Comparison of ENCODE assay signal across 8 cellular contexts in the genomic region with DNA sequence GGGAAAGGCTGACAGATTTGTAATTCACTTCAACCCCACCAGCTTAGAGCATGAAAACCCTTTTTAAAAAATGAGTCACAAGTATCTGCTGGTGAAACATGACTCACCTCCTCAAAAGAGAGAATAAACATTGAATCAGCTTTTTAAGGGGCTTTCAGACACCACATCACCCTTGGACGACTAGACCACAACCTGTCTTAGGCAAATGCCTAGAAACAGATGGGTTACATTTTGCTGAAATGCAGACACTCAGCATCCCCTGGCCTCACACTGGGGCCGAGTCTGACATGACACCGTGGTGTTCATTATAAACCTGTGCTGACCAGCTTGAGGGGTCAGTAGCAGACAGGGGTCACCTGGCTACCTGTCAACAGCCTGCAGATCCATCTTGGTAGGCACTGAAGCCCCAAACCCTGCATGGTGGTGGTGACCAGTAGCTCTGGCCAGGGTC.
DNase-seq lines count a peak whose midpoint lies in the region; ATAC-seq and TF ChIP-seq lines count a peak whose summit lies in the region.

No MANE protein-coding gene starts in this region.

- H3K4me1 ChIP-seq in A673 (ENCODE audit: insufficient read depth, low read length, poor library complexity, severe bottlenecking), result peaks cover 27% of the 10 kb centered on the region

- H3K4me3 ChIP-seq in A673 (ENCODE audit: low read depth, low read length, poor library complexity, severe bottlenecking) (no peak overlapping the region), coronary artery (no peak overlapping the region)

- no peak for TF ChIP-seq CTCF in A673 (conservative IDR thresholded peaks at IDR 0.05; ENCODE audit: low read depth, low read length)
- TF ChIP-seq CTCF in coronary artery (IDR thresholded peaks at IDR 0.05), result no peak
- no peak for TF ChIP-seq CTCF in GM20000 (IDR thresholded peaks at IDR 0.05; ENCODE audit: extremely low read depth, missing control alignments)

- peak; percentile 53 for DNase-seq in A673 (ENCODE audit: low spot score)
- DNase-seq in coronary artery (ENCODE audit: low spot score), result peak; percentile 52
- DNase-seq in NAMALWA (ENCODE audit: low spot score), result no peak
- DNase-seq in erythroblast (lab: John Stamatoyannopoulos, UW), result no peak
- DNase-seq in SK-N-DZ (ENCODE audit: low spot score), result no peak
- no peak for DNase-seq in GM20000 (ENCODE audit: low spot score)

- intact Hi-C loops in A673 (cut with micrococcal nuclease; ENCODE audit: unreplicated experiment), result no loop called here

- H3K9me3 ChIP-seq in A673 (ENCODE audit: low read depth, low read length, poor library complexity, severe bottlenecking), result peaks cover 9% of the 10 kb centered on the region

- H3K27ac ChIP-seq in A673 (ENCODE audit: low read depth, low read length, poor library complexity, severe bottlenecking) (no peak overlapping the region), coronary artery (no peak overlapping the region)

- POLR2A ChIA-PET in A673 (lab: Charles Lee; ENCODE audit: low non-redundant PET), result no interaction called here

- peak; percentile 84 for ATAC-seq in GM18907 (IDR thresholded peaks at IDR 0.05; ENCODE audit: unreplicated experiment)
- ATAC-seq in HG03558 (IDR thresholded peaks at IDR 0.05; ENCODE audit: extremely low read depth, unreplicated experiment), result peak; percentile 58

- no peaks in the 10 kb centered on the region for H3K36me3 ChIP-seq in A673 (ENCODE audit: insufficient read depth, low read length, poor library complexity, severe bottlenecking)

- no peaks in the 10 kb centered on the region for H3K27me3 ChIP-seq in A673 (replicated peaks; ENCODE audit: insufficient read depth, low read depth, low read length, poor library complexity)

- CTCF ChIA-PET in A673 (lab: Charles Lee), result no interaction called here

- no TSS peak for BruUV-seq in A673 (replicated peaks; lab: Mats Ljungman, UMichigan)

- no peak for TF ChIP-seq POLR2A in erythroblast (IDR thresholded peaks at IDR 0.05; ENCODE audit: low read length)

Comparison
In these comparisons a context has a peak if more than half of its experiments do, and no peak if none do; other contexts are left out.
1. DNase-seq: peak in A673 (single experiment) and coronary artery (single experiment); none in NAMALWA (single experiment), erythroblast (0 of 2), SK-N-DZ (single experiment) and GM20000 (single experiment).